Comparison of ENCODE assay signal across 21 cellular contexts in genomic region chr2:43347751-43348150, GRCh38.
DNase-seq lines count a peak whose midpoint lies in the region; FAIRE-seq and TF ChIP-seq lines count a peak whose summit lies in the region.
"Had no signal": no experiment of that assay in that cellular context is flagged by ENCODE, and none has a peak within 500 bp of the region (broad histone marks: within the 10 kb centered on the region; RNA-seq: fewer than 3 reads in every experiment).

No MANE protein-coding gene starts in this region.

- H3K36me3 ChIP-seq in astrocyte (ENCODE audit: insufficient read depth, low read length) (no peaks in the 10 kb centered on the region), esophagus squamous epithelium (no peaks in the 10 kb centered on the region)
- H3K36me3 ChIP-seq: WERI-Rb-1 had no signal

- H3K27ac Mint-ChIP-seq in astrocyte (ENCODE audit: unreplicated experiment) (peak overlapping the region; percentile 3), neural crest cell (ENCODE audit: unreplicated experiment) (no peak overlapping the region), type B pancreatic cell (peak overlapping the region; percentile 61)
- H3K27ac Mint-ChIP-seq: activated naive CD4-positive, alpha-beta T cell treated with anti-CD3 and anti-CD28 coated beads for 36 hours had no signal

- H4K20me1 ChIP-seq in astrocyte (ENCODE audit: insufficient read depth, low read length) = peaks cover 20% of the 10 kb centered on the region

- H2AFZ ChIP-seq in astrocyte (ENCODE audit: low read depth, low read length) = no peak overlapping the region

- TF ChIP-seq POLR2A in esophagus squamous epithelium (IDR thresholded peaks at IDR 0.05) = no peak

- H3K4me1 Mint-ChIP-seq in astrocyte (ENCODE audit: low read depth, unreplicated experiment) (peaks cover 54% of the 10 kb centered on the region), neural crest cell (peaks cover 89% of the 10 kb centered on the region), type B pancreatic cell (ENCODE audit: unreplicated experiment) (peaks cover 85% of the 10 kb centered on the region)

- DNase-seq in astrocyte (ENCODE audit: low read depth) (no peak), esophagus squamous epithelium (lab: John Stamatoyannopoulos, UW) (no peak), neural crest cell (ENCODE audit: low read depth, low spot score) (no peak), type B pancreatic cell (ENCODE audit: extremely low spot score, unreplicated experiment) (no peak), amygdala (lab: John Stamatoyannopoulos, UW) (no peak), NCI-H2107 (lab: John Stamatoyannopoulos, UW) (no peak), HTR-8/SVneo (ENCODE audit: insufficient read length, low spot score) (no peak)
- DNase-seq: activated CD4-positive, alpha-beta T cell treated with anti-CD3 and anti-CD28 coated beads, Interleukin-2, amount 50 U/mL, for 48 hours; activated naive CD4-positive, alpha-beta T cell treated with anti-CD3 and anti-CD28 coated beads for 36 hours; AML-193; effector CD4-positive, alpha-beta T cell; hypothalamus; NCI-H187; NCI-H446 treated with DMSO at 0.1 percent for 48 hours; NK-92 treated with Interleukin-12 subunit alpha and Interleukin-12 subunit beta, amount 100 ng/mL, for 24 hours; stimulated activated CD4-positive, alpha-beta T cell treated with anti-CD3 and anti-CD28 coated beads, Interleukin-12 subunit alpha, Interleukin-12 subunit beta, amount 100 ng/mL, for 4 hours; T-helper 1 cell; WERI-Rb-1 had no signal

- H3K9me3 Mint-ChIP-seq in astrocyte (ENCODE audit: unreplicated experiment) (no peaks in the 10 kb centered on the region), neural crest cell (no peaks in the 10 kb centered on the region), type B pancreatic cell (no peaks in the 10 kb centered on the region)
- H3K9me3 Mint-ChIP-seq: activated naive CD4-positive, alpha-beta T cell treated with anti-CD3 and anti-CD28 coated beads for 36 hours; stimulated activated effector memory CD8-positive, alpha-beta T cell treated with anti-CD3 and anti-CD28 coated beads, Interleukin-12 subunit alpha, Interleukin-12 subunit beta, amount 100 ng/mL, for 72 hours had no signal

- FAIRE-seq in astrocyte (lab: Jason Lieb, UNC) = no peak
- FAIRE-seq in HTR-8/SVneo (lab: Jason Lieb, UNC) = no peak
- FAIRE-seq: G401.6, GM12878 had no signal

- no peak overlapping the region for H3K4me2 ChIP-seq in astrocyte (ENCODE audit: low read length)

- H3K79me2 ChIP-seq in astrocyte (ENCODE audit: insufficient read depth, low read length) = no peaks in the 10 kb centered on the region

- H3K4me3 ChIP-seq in astrocyte (ENCODE audit: insufficient read depth, low read depth, low read length) = no peak overlapping the region
- no peak overlapping the region for H3K4me3 ChIP-seq in esophagus squamous epithelium
- H3K4me3 ChIP-seq: GM12878 had no signal

- 77 to 92% methylated on average over 4 of the region's 4 CpGs for WGBS in esophagus squamous epithelium, 2 donors

- H3K27ac ChIP-seq in astrocyte (ENCODE audit: low read depth, low read length) = no peak overlapping the region
- peak overlapping the region; percentile 23 to 85 (median 80) for H3K27ac ChIP-seq in esophagus squamous epithelium
- H3K27ac ChIP-seq: WERI-Rb-1 had no signal

- intact Hi-C loops in esophagus squamous epithelium (cut with DNase I) = no loop called here

- H3K4me1 ChIP-seq in astrocyte (ENCODE audit: insufficient read depth, low read length) (peaks cover 28% of the 10 kb centered on the region), esophagus squamous epithelium (peaks cover 17 to 80% (median 31%) of the 10 kb centered on the region in 3 donors)

- H3K4me3 Mint-ChIP-seq in astrocyte (ENCODE audit: unreplicated experiment) (no peak overlapping the region), neural crest cell (peak overlapping the region; percentile 20), type B pancreatic cell (peak overlapping the region; percentile 29)
- H3K4me3 Mint-ChIP-seq: activated naive CD4-positive, alpha-beta T cell treated with anti-CD3 and anti-CD28 coated beads for 36 hours; stimulated activated effector memory CD8-positive, alpha-beta T cell treated with anti-CD3 and anti-CD28 coated beads, Interleukin-12 subunit alpha, Interleukin-12 subunit beta, amount 100 ng/mL, for 72 hours had no signal

- H3K36me3 Mint-ChIP-seq in astrocyte (ENCODE audit: low read depth, unreplicated experiment) (peaks cover 2% of the 10 kb centered on the region), neural crest cell (ENCODE audit: low read depth) (no peaks in the 10 kb centered on the region), type B pancreatic cell (peaks cover 5% of the 10 kb centered on the region)

- TF ChIP-seq CTCF in astrocyte (IDR thresholded peaks at IDR 0.05; ENCODE audit: insufficient read depth, low read depth, low read length) = no peak
- TF ChIP-seq CTCF in esophagus squamous epithelium (IDR thresholded peaks at IDR 0.05) = no peak
- no peak for TF ChIP-seq CTCF in neural crest cell (conservative IDR thresholded peaks at IDR 0.05)
- TF ChIP-seq CTCF in type B pancreatic cell (conservative IDR thresholded peaks at IDR 0.05) = no peak

- H3K27me3 ChIP-seq in astrocyte (ENCODE audit: insufficient read depth, low read length) = no peaks in the 10 kb centered on the region
- H3K27me3 ChIP-seq in esophagus squamous epithelium = no peaks in the 10 kb centered on the region

- no peaks in the 10 kb centered on the region for H3K27me3 Mint-ChIP-seq in astrocyte (ENCODE audit: low read depth, unreplicated experiment)
- no peaks in the 10 kb centered on the region for H3K27me3 Mint-ChIP-seq in neural crest cell (ENCODE audit: low read depth)
- H3K27me3 Mint-ChIP-seq in type B pancreatic cell = no peaks in the 10 kb centered on the region

- no peak overlapping the region for H3K9ac ChIP-seq in astrocyte (ENCODE audit: low read length)

- H3K9me3 ChIP-seq in astrocyte (ENCODE audit: insufficient read depth, low read depth, low read length) = no peaks in the 10 kb centered on the region
- no peaks in the 10 kb centered on the region for H3K9me3 ChIP-seq in esophagus squamous epithelium
